In genomic region chr7:142811154-142811737, GRCh38 we compare ENCODE assay signal across 9 cellular contexts. TPM values are rescaled to one million over a fixed set of nuclear protein-coding genes. Genes with fewer than 3 reads are reported as not detected.
DNase-seq lines count a peak whose midpoint lies in the region; ATAC-seq and TF ChIP-seq lines count a peak whose summit lies in the region.
"Had no signal": no experiment of that assay in that cellular context is flagged by ENCODE, and none has a peak within 500 bp of the region (broad histone marks: within the 10 kb centered on the region; RNA-seq: fewer than 3 reads in every experiment).

No MANE protein-coding gene starts in this region.

- peaks cover 68% of the 10 kb centered on the region for H3K4me1 Mint-ChIP-seq in activated CD8-positive, alpha-beta T cell treated with anti-CD3 and anti-CD28 coated beads for 36 hours (ENCODE audit: low read depth)

- no peaks in the 10 kb centered on the region for H3K36me3 Mint-ChIP-seq in activated CD8-positive, alpha-beta T cell treated with anti-CD3 and anti-CD28 coated beads for 36 hours (ENCODE audit: low read depth)

- no peak overlapping the region for H3K27ac ChIP-seq in AG04450 (ENCODE audit: low read depth, low read length)

- H3K27ac Mint-ChIP-seq in activated CD8-positive, alpha-beta T cell treated with anti-CD3 and anti-CD28 coated beads for 36 hours: peak overlapping the region; percentile 97

- peak; percentile 8 for DNase-seq in AG04450 (ENCODE audit: low read depth, low spot score)
- peak; percentile 58 for DNase-seq in ELF-1 (ENCODE audit: low read depth, low spot score)
- DNase-seq in NCI-H1105 treated with DMSO at 0.1 percent for 48 hours (lab: John Stamatoyannopoulos, UW): peak; percentile 77
- peak; percentile 59 for DNase-seq in activated CD8-positive, alpha-beta T cell treated with anti-CD3 and anti-CD28 coated beads for 36 hours
- DNase-seq in germinal center (ENCODE audit: low spot score): peak; percentile 54
- DNase-seq in retina: peak; percentile 51
- DNase-seq in 8988T: no peak
- DNase-seq: left cardiac atrium had no signal

- H3K4me3 Mint-ChIP-seq in activated CD8-positive, alpha-beta T cell treated with anti-CD3 and anti-CD28 coated beads for 36 hours: peak overlapping the region; percentile 100

- intact Hi-C loops in activated CD8-positive, alpha-beta T cell treated with anti-CD3 and anti-CD28 coated beads for 36 hours (cut with micrococcal nuclease): loop anchor here (5.0 kb wide), 1 partner anchor 489 kb away; no protein-coding TSS in a partner anchor

- POLR2A ChIA-PET in AG04450 (lab: Yijun Ruan, JAX): no interaction called here
- POLR2A ChIA-PET in activated CD8-positive, alpha-beta T cell treated with anti-CD3 and anti-CD28 coated beads for 36 hours (lab: Charles Lee): interaction anchor here (0.6 to 25.3 kb wide), 7 partner anchors 19 to 491 kb away, joined by 3 to 1391 read pairs (median 3); no protein-coding TSS in a partner anchor

- CTCF ChIA-PET in AG04450 (lab: Charles Lee): interaction anchor here (0.5 to 5.0 kb wide), 48 partner anchors 8 to 925 kb away, joined by 3 to 47 read pairs (median 4); no protein-coding TSS in a partner anchor
- CTCF ChIA-PET in activated CD8-positive, alpha-beta T cell treated with anti-CD3 and anti-CD28 coated beads for 36 hours (lab: Charles Lee): interaction anchor here (0.7 to 8.6 kb wide), 53 partner anchors 7 to 513 kb away, joined by 3 to 145 read pairs (median 5); no protein-coding TSS in a partner anchor

- ATAC-seq in activated CD8-positive, alpha-beta T cell treated with anti-CD3 and anti-CD28 coated beads for 36 hours: no peak
- ATAC-seq in GM21447 (IDR thresholded peaks at IDR 0.05; ENCODE audit: unreplicated experiment): no peak

- peak; percentile 71 for TF ChIP-seq CTCF in AG04450 (IDR thresholded peaks at IDR 0.05; ENCODE audit: low read depth, low read length)
- TF ChIP-seq CTCF in activated CD8-positive, alpha-beta T cell treated with anti-CD3 and anti-CD28 coated beads for 36 hours (IDR thresholded peaks at IDR 0.05): peak; percentile 83

- no peaks in the 10 kb centered on the region for H3K27me3 Mint-ChIP-seq in activated CD8-positive, alpha-beta T cell treated with anti-CD3 and anti-CD28 coated beads for 36 hours

- H3K27me3 ChIP-seq in AG04450 (ENCODE audit: control insufficient read depth, insufficient read depth, low read length): no peaks in the 10 kb centered on the region

- H3K9me3 ChIP-seq in AG04450 (ENCODE audit: control insufficient read depth, insufficient read depth, low read length): no peaks in the 10 kb centered on the region

- no peaks in the 10 kb centered on the region for H3K9me3 Mint-ChIP-seq in activated CD8-positive, alpha-beta T cell treated with anti-CD3 and anti-CD28 coated beads for 36 hours

- no peak overlapping the region for H3K4me3 ChIP-seq in AG04450 (ENCODE audit: low read depth, low read length)

RNA-seq across cellular contexts. Expression of gene PRSS2, which starts 40.5 kb away (rescaled TPM):
- polyA plus RNA-seq in AG04450 (2011; rRNA removed): not detected in 2 replicates
- not detected in 2 replicates for polyA minus RNA-seq in AG04450 (2011; rRNA and poly(A)+ RNA removed)
- total RNA-seq in activated CD8-positive, alpha-beta T cell treated with anti-CD3 and anti-CD28 coated beads for 36 hours: not detected
- total RNA-seq: left cardiac atrium had no signal

RNA-seq across cellular contexts. Expression of gene EPHB6, which starts 43.6 kb away (rescaled TPM):
- polyA plus RNA-seq in AG04450 (2011; rRNA removed): 0.51 and 0.55 TPM in 2 replicates
- 0.51 and 0.56 TPM in 2 replicates for polyA minus RNA-seq in AG04450 (2011; rRNA and poly(A)+ RNA removed)
- 1 to 10 TPM; 3.5 to 5.5 TPM for total RNA-seq in activated CD8-positive, alpha-beta T cell treated with anti-CD3 and anti-CD28 coated beads for 36 hours
